1 cellular context compared by ENCODE assay signal in the genomic region with DNA sequence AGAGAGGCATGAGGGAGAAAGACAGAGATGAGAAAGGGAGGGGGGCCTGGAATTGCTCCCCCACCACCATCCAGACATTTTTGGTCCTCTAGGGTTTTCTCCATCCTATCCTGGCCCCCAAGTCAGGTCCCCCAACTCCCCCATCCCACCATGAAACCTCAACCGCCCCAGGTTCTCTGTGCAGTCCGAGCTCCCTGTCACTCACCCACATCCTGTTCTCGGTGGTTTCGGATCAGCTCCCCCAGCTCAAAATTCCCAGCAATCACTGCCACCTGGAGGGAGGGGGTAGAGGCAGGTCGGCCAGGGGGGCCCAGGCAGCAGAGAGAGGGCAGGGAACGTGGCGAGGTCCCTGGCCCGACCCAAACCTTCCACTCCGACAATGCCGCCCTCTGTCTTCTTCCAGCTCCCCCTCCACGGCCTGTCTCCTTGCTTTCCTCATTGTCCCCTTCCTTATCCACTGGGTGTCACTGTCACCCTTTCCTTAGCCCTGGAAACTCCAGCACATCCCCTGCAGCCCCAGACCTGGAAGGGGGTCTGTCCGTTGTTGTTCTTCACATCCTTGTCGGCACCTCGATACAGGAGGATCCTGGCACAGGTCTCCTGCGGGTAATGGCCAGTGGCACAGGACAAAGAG.
TF ChIP-seq lines count a peak whose summit lies in the region.

No MANE protein-coding gene starts in this region.

TF ChIP-seq in HCT116, 20 proteins besides CTCF, POLR2A, EP300 and RAD21 (continued from another document):
- TF ChIP-seq, protein P1, sequence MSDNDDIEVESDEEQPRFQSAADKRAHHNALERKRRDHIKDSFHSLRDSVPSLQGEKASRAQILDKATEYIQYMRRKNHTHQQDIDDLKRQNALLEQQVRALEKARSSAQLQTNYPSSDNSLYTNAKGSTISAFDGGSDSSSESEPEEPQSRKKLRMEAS (IDR thresholded peaks at IDR 0.05): no peak
- no peak for TF ChIP-seq CEBPB (IDR thresholded peaks at IDR 0.05; ENCODE audit: low read depth)
- no peak for TF ChIP-seq YY1 (IDR thresholded peaks at IDR 0.05; ENCODE audit: extremely low read depth, insufficient replicate concordance, low read depth, low read length)
- TF ChIP-seq, protein P2, sequence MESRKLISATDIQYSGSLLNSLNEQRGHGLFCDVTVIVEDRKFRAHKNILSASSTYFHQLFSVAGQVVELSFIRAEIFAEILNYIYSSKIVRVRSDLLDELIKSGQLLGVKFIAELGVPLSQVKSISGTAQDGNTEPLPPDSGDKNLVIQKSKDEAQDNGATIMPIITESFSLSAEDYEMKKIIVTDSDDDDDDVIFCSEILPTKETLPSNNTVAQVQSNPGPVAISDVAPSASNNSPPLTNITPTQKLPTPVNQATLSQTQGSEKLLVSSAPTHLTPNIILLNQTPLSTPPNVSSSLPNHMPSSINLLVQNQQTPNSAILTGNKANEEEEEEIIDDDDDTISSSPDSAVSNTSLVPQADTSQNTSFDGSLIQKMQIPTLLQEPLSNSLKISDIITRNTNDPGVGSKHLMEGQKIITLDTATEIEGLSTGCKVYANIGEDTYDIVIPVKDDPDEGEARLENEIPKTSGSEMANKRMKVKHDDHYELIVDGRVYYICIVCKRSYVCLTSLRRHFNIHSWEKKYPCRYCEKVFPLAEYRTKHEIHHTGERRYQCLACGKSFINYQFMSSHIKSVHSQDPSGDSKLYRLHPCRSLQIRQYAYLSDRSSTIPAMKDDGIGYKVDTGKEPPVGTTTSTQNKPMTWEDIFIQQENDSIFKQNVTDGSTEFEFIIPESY (IDR thresholded peaks at IDR 0.05; ENCODE audit: extremely low read depth, insufficient replicate concordance, low read length): no peak
- TF ChIP-seq ATF3 (IDR thresholded peaks at IDR 0.05): no peak
- TF ChIP-seq ELF1 (IDR thresholded peaks at IDR 0.05; ENCODE audit: borderline replicate concordance, low read depth): no peak
